8 cellular contexts compared by ENCODE assay signal in the genomic region with DNA sequence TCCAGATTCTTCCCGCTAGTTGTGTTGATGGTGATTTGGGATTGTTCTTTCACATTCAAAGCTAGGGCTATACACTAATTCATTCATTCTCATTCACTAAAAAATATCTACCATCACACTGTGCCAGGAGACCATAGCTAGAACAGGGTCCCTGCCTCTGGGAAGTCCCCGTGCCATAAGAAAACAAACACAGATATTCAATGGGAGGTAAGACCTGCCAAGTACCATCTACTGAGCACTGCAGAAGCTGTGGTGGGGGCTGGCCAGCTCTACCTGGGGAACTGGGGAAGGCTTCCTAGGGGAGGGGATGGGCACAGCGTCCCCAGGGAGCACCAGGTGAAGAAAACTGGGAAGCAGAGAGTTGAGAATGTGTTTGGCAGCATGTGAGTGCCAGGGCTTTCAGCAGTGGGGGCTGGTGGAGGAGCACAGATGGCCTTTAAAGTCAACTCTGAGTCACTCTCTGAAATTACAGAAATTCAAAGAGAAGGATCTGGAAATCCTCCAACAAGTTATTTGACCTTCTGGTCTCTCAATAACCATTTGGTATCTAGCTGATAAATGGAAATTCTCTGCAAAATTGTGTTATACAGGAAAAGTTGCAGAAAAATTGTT.
A peak's percentile ranks its signal among the peaks of the same experiment; 100 is the strongest.
DNase-seq lines count a peak whose midpoint lies in the region; ATAC-seq and TF ChIP-seq lines count a peak whose summit lies in the region.

No MANE protein-coding gene starts in this region.

- peak; percentile 54 for ATAC-seq in naive thymus-derived CD4-positive, alpha-beta T cell
- no peak for ATAC-seq in HG02938 (IDR thresholded peaks at IDR 0.05; ENCODE audit: unreplicated experiment)

- DNase-seq in Daoy (ENCODE audit: low read depth): peak; percentile 33
- peak; percentile 80 for DNase-seq in NCI-H2196 (lab: John Stamatoyannopoulos, UW; ENCODE audit: unreplicated experiment)
- peak; percentile 62 to 74 for DNase-seq in cardiac fibroblast (ENCODE audit: low read depth in 2 of 2)
- peak in 2 of 9 donors; percentile 5 to 34 for DNase-seq in naive thymus-derived CD4-positive, alpha-beta T cell
- DNase-seq in NCI-H146 (lab: John Stamatoyannopoulos, UW): no peak
- no peak for DNase-seq in RPMI8226
- no peak for DNase-seq in GM10266 (ENCODE audit: extremely low spot score)

- no peak overlapping the region for H3K4me3 ChIP-seq in cardiac fibroblast (replicated peaks in 1 of 2; ENCODE audit: low read depth in 2 of 2, low read length in 2 of 2)
- no peak overlapping the region for H3K4me3 ChIP-seq in naive thymus-derived CD4-positive, alpha-beta T cell (ENCODE audit: low read length)

- CTCF ChIA-PET in naive thymus-derived CD4-positive, alpha-beta T cell (lab: Charles Lee): interaction anchor here (1.2 kb wide), 1 partner anchor 31 kb away, joined by 4 read pairs; no protein-coding TSS in a partner anchor

- peaks cover 19 to 55% (median 36%) of the 10 kb centered on the region in 7 donors for H3K4me1 Mint-ChIP-seq in naive thymus-derived CD4-positive, alpha-beta T cell

- H3K27ac Mint-ChIP-seq in naive thymus-derived CD4-positive, alpha-beta T cell: peak overlapping the region; percentile 66 to 99 (median 96)

- no peak for TF ChIP-seq CTCF in cardiac fibroblast (IDR thresholded peaks at IDR 0.05; ENCODE audit: low read depth, low read length)
- TF ChIP-seq CTCF in GM10266 (IDR thresholded peaks at IDR 0.05; ENCODE audit: control insufficient read depth, insufficient read depth, low read depth, missing control alignments): no peak

- H3K9me3 ChIP-seq in naive thymus-derived CD4-positive, alpha-beta T cell (ENCODE audit: control insufficient read depth in 2 of 3, low read length in 3 of 3): no peaks in the 10 kb centered on the region

- peak overlapping the region in 9 of 10 donors; percentile 51 to 89 (median 69) for H3K4me3 Mint-ChIP-seq in naive thymus-derived CD4-positive, alpha-beta T cell

- no peaks in the 10 kb centered on the region for H3K36me3 ChIP-seq in naive thymus-derived CD4-positive, alpha-beta T cell (ENCODE audit: control insufficient read depth in 2 of 3, insufficient read depth in 3 of 3, low read length in 3 of 3)

- peaks cover 15 to 17% of the 10 kb centered on the region in 2 donors for H3K4me1 ChIP-seq in naive thymus-derived CD4-positive, alpha-beta T cell (ENCODE audit: control insufficient read depth in 2 of 2, insufficient read depth in 2 of 2, low read length in 2 of 2)

- POLR2A ChIA-PET in naive thymus-derived CD4-positive, alpha-beta T cell (lab: Charles Lee): interaction anchor here (0.6 to 2.0 kb wide), 7 partner anchors 9 to 47 kb away, joined by 3 to 5 read pairs (median 4); no protein-coding TSS in a partner anchor

- H3K9me3 Mint-ChIP-seq in naive thymus-derived CD4-positive, alpha-beta T cell: peaks cover 0 to 25% (median 3%) of the 10 kb centered on the region in 11 donors

- peaks cover 0 to 31% (median 21%) of the 10 kb centered on the region in 5 donors for H3K36me3 Mint-ChIP-seq in naive thymus-derived CD4-positive, alpha-beta T cell

- H3K27ac ChIP-seq in naive thymus-derived CD4-positive, alpha-beta T cell (ENCODE audit: low read depth, low read length): peak overlapping the region; percentile 77

- no peaks in the 10 kb centered on the region for H3K27me3 ChIP-seq in naive thymus-derived CD4-positive, alpha-beta T cell (ENCODE audit: control insufficient read depth in 2 of 2, insufficient read depth in 2 of 2, low read length in 2 of 2)

- H3K27me3 Mint-ChIP-seq in naive thymus-derived CD4-positive, alpha-beta T cell: no peaks in the 10 kb centered on the region

- intact Hi-C loops in naive thymus-derived CD4-positive, alpha-beta T cell (cut with micrococcal nuclease): loop anchor here in 1 of 2 donors (1.0 to 10.0 kb wide), 3 partner anchors 31 to 711 kb away; a partner anchor contains a TSS

Comparison
In these comparisons a context has a peak if more than half of its experiments do, and no peak if none do; other contexts are left out.
1. DNase-seq: peak in Daoy (single experiment), NCI-H2196 (single experiment) and cardiac fibroblast (2 of 2); none in NCI-H146 (single experiment), RPMI8226 (single experiment) and GM10266 (single experiment).